11 cellular contexts compared by ENCODE assay signal in the genomic region with DNA sequence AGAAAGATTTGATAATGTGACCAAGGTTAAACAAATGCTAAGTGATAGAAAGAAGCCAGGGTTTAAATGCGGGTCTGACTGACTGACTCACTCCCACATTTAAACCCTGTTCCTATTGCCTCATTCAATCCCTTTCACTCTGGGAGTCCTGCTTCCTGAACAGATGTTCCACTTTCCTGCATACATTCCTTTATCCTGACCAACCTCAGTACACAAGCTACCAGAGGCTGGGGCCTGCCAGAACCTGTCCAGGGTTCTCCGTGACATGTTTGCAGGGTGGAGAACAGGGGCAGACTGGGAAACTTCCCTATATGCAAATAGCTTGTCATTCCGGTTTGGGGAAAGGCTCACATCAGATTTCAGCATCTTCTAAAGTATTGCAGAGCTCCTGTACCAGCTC. TPM values are rescaled to one million over a fixed set of nuclear protein-coding genes. Genes with fewer than 3 reads are reported as not detected.
DNase-seq lines count a peak whose midpoint lies in the region; FAIRE-seq and TF ChIP-seq lines count a peak whose summit lies in the region.
"Had no signal": no experiment of that assay in that cellular context is flagged by ENCODE, and none has a peak within 500 bp of the region (broad histone marks: within the 10 kb centered on the region; RNA-seq: fewer than 3 reads in every experiment).

No MANE protein-coding gene starts in this region.

- DNase-seq in Caco-2 (peak; percentile 86 to 90), M059J (ENCODE audit: low read depth) (peak; percentile 77), astrocyte (ENCODE audit: low read depth) (peak; percentile 95), kidney epithelial cell (ENCODE audit: low read depth) (peak; percentile 82), chondrocyte (ENCODE audit: low spot score) (no peak), NOMO-1 treated with DMSO at 0.1 percent for 48 hours (lab: John Stamatoyannopoulos, UW; ENCODE audit: unreplicated experiment) (no peak)
- DNase-seq in activated naive CD4-positive, alpha-beta T cell treated with anti-CD3 and anti-CD28 coated beads for 36 hours = no peak
- DNase-seq in stimulated activated CD4-positive, alpha-beta T cell treated with anti-CD3 and anti-CD28 coated beads, Interleukin-12 subunit alpha, Interleukin-12 subunit beta, amount 100 ng/mL, for 4 hours = no peak
- DNase-seq: activated gamma-delta T cell treated with Interleukin-2 at 50 U/mL for 16 hours, MV-4-11, occipital lobe had no signal

- no peak for TF ChIP-seq CTCF in Caco-2 (IDR thresholded peaks at IDR 0.05; ENCODE audit: insufficient read depth in 1 of 2, low read depth in 1 of 2, low read length in 1 of 2, severe bottlenecking in 1 of 2, unreplicated experiment in 1 of 2)
- no peak for TF ChIP-seq CTCF in astrocyte (IDR thresholded peaks at IDR 0.05; ENCODE audit: insufficient read depth, low read depth, low read length)
- TF ChIP-seq CTCF in kidney epithelial cell (IDR thresholded peaks at IDR 0.05; ENCODE audit: insufficient read depth, low read length, poor library complexity, severe bottlenecking) = no peak
- TF ChIP-seq CTCF in chondrocyte (IDR thresholded peaks at IDR 0.05) = no peak

- intact Hi-C loops in Caco-2 (cut with micrococcal nuclease; ENCODE audit: unreplicated experiment) = loop anchor here (1.0 kb wide), 2 partner anchors 35 to 70 kb away; partner anchors contain the start of gene TTC12
- intact Hi-C loops in activated naive CD4-positive, alpha-beta T cell treated with anti-CD3 and anti-CD28 coated beads for 36 hours (cut with micrococcal nuclease) = no loop called here

- H3K27ac Mint-ChIP-seq in Caco-2 (ENCODE audit: unreplicated experiment) (no peak overlapping the region), astrocyte (ENCODE audit: unreplicated experiment) (peak overlapping the region; percentile 71), chondrocyte (ENCODE audit: unreplicated experiment) (no peak overlapping the region)
- no peak overlapping the region for H3K27ac Mint-ChIP-seq in activated naive CD4-positive, alpha-beta T cell treated with anti-CD3 and anti-CD28 coated beads for 36 hours

- POLR2A ChIA-PET in Caco-2 (lab: Charles Lee) = interaction anchor here (0.5 to 1.0 kb wide), 2 partner anchors 122 to 341 kb away, joined by 3 read pairs; no protein-coding TSS in a partner anchor

- no peak overlapping the region for H3K27ac ChIP-seq in astrocyte (ENCODE audit: low read depth, low read length)

- no peak overlapping the region for H3K4me3 ChIP-seq in Caco-2 (ENCODE audit: low read depth, low read length)
- no peak overlapping the region for H3K4me3 ChIP-seq in astrocyte (ENCODE audit: insufficient read depth, low read depth, low read length)
- H3K4me3 ChIP-seq in kidney epithelial cell (ENCODE audit: low read depth, low read length) = no peak overlapping the region

- no peaks in the 10 kb centered on the region for H4K20me1 ChIP-seq in astrocyte (ENCODE audit: insufficient read depth, low read length)

- H3K27me3 Mint-ChIP-seq in Caco-2 (ENCODE audit: insufficient read depth, unreplicated experiment) = no peaks in the 10 kb centered on the region
- H3K27me3 Mint-ChIP-seq in astrocyte (ENCODE audit: low read depth, unreplicated experiment) = peaks cover 4% of the 10 kb centered on the region
- peaks cover 3% of the 10 kb centered on the region for H3K27me3 Mint-ChIP-seq in chondrocyte (ENCODE audit: low read depth)
- H3K27me3 Mint-ChIP-seq in activated naive CD4-positive, alpha-beta T cell treated with anti-CD3 and anti-CD28 coated beads for 36 hours (ENCODE audit: low read depth) = peaks cover 6% of the 10 kb centered on the region

- CTCF ChIA-PET in Caco-2 (lab: Charles Lee) = interaction anchor here (0.6 to 1.8 kb wide), 8 partner anchors 12 to 412 kb away, joined by 3 to 7 read pairs (median 3); no protein-coding TSS in a partner anchor
- CTCF ChIA-PET in activated naive CD4-positive, alpha-beta T cell treated with anti-CD3 and anti-CD28 coated beads for 36 hours (lab: Charles Lee) = no interaction called here

- H3K36me3 ChIP-seq in Caco-2 (ENCODE audit: control insufficient read depth, insufficient read depth, low read length) (no peaks in the 10 kb centered on the region), astrocyte (ENCODE audit: insufficient read depth, low read length) (no peaks in the 10 kb centered on the region), kidney epithelial cell (ENCODE audit: control insufficient read depth, insufficient read depth, low read length) (no peaks in the 10 kb centered on the region)

- H3K79me2 ChIP-seq in astrocyte (ENCODE audit: insufficient read depth, low read length) = no peaks in the 10 kb centered on the region

- H3K4me1 ChIP-seq in Caco-2 (peaks cover 15% of the 10 kb centered on the region), astrocyte (ENCODE audit: insufficient read depth, low read length) (peaks cover 10% of the 10 kb centered on the region)

- H3K9me3 Mint-ChIP-seq in Caco-2 (ENCODE audit: unreplicated experiment) = no peaks in the 10 kb centered on the region
- no peaks in the 10 kb centered on the region for H3K9me3 Mint-ChIP-seq in astrocyte (ENCODE audit: unreplicated experiment)
- H3K9me3 Mint-ChIP-seq in chondrocyte (ENCODE audit: low read depth) = peaks cover 3% of the 10 kb centered on the region
- no peaks in the 10 kb centered on the region for H3K9me3 Mint-ChIP-seq in activated naive CD4-positive, alpha-beta T cell treated with anti-CD3 and anti-CD28 coated beads for 36 hours

- H3K4me3 Mint-ChIP-seq in Caco-2 (ENCODE audit: unreplicated experiment) (no peak overlapping the region), astrocyte (ENCODE audit: unreplicated experiment) (no peak overlapping the region), chondrocyte (ENCODE audit: unreplicated experiment) (no peak overlapping the region)
- H3K4me3 Mint-ChIP-seq in activated naive CD4-positive, alpha-beta T cell treated with anti-CD3 and anti-CD28 coated beads for 36 hours = no peak overlapping the region

- no peak overlapping the region for H2AFZ ChIP-seq in astrocyte (ENCODE audit: low read depth, low read length)

- H3K4me1 Mint-ChIP-seq in Caco-2 (ENCODE audit: low read depth, unreplicated experiment) (no peaks in the 10 kb centered on the region), astrocyte (ENCODE audit: low read depth, unreplicated experiment) (peaks cover 13% of the 10 kb centered on the region), chondrocyte (ENCODE audit: low read depth) (peaks cover 6% of the 10 kb centered on the region)
- no peaks in the 10 kb centered on the region for H3K4me1 Mint-ChIP-seq in activated naive CD4-positive, alpha-beta T cell treated with anti-CD3 and anti-CD28 coated beads for 36 hours (ENCODE audit: low read depth)

- no peak overlapping the region for H3K9ac ChIP-seq in astrocyte (ENCODE audit: low read length)

- FAIRE-seq in astrocyte (lab: Jason Lieb, UNC) = peak; percentile 37

- no peaks in the 10 kb centered on the region for H3K27me3 ChIP-seq in Caco-2 (replicated peaks; ENCODE audit: control insufficient read depth, insufficient read depth, low read length)
- H3K27me3 ChIP-seq in astrocyte (ENCODE audit: insufficient read depth, low read length) = peaks cover 15% of the 10 kb centered on the region
- H3K27me3 ChIP-seq in kidney epithelial cell (ENCODE audit: control insufficient read depth, insufficient read depth, low read length) = peaks cover 15% of the 10 kb centered on the region

- no TSS peak for BruUV-seq in Caco-2 (replicated peaks; lab: Mats Ljungman, UMichigan)

- no peaks in the 10 kb centered on the region for H3K36me3 Mint-ChIP-seq in Caco-2 (ENCODE audit: insufficient read depth, unreplicated experiment)
- no peaks in the 10 kb centered on the region for H3K36me3 Mint-ChIP-seq in astrocyte (ENCODE audit: low read depth, unreplicated experiment)
- H3K36me3 Mint-ChIP-seq in chondrocyte (ENCODE audit: low read depth) = no peaks in the 10 kb centered on the region
- peaks cover 12% of the 10 kb centered on the region for H3K36me3 Mint-ChIP-seq in activated naive CD4-positive, alpha-beta T cell treated with anti-CD3 and anti-CD28 coated beads for 36 hours (ENCODE audit: low read depth)

- H3K9me3 ChIP-seq in Caco-2 (no peaks in the 10 kb centered on the region), astrocyte (ENCODE audit: insufficient read depth, low read depth, low read length) (no peaks in the 10 kb centered on the region)

- H3K4me2 ChIP-seq in astrocyte (ENCODE audit: low read length) = peak overlapping the region; percentile 24

RNA-seq across cellular contexts. Expression of gene ANKK1, which starts 3.0 kb away (rescaled TPM):
- total RNA-seq in Caco-2 (2022) (0.11 and 0.16 TPM in 2 replicates), astrocyte (0.19 TPM in 1 of 2 replicates, not detected in the other), kidney epithelial cell (0.50 and 0.75 TPM in 2 replicates), chondrocyte (0.36 TPM in 1 of 3 replicates, not detected in the others)
- total RNA-seq in M059J (2014; rRNA removed; shearing (Covaris generic)) = not detected in 2 replicates
- under 1 TPM in 1 of 2 experiments, not detected in 1; 0.07 TPM for total RNA-seq in activated naive CD4-positive, alpha-beta T cell treated with anti-CD3 and anti-CD28 coated beads for 36 hours
- total RNA-seq: occipital lobe had no signal

Comparison
In these comparisons a context has a peak if more than half of its experiments do, and no peak if none do; other contexts are left out.
1. DNase-seq: peak in Caco-2 (2 of 2), M059J (single experiment), astrocyte (single experiment) and kidney epithelial cell (single experiment); none in chondrocyte (single experiment), activated naive CD4-positive, alpha-beta T cell treated with anti-CD3 and anti-CD28 coated beads for 36 hours (single experiment), NOMO-1 treated with DMSO at 0.1 percent for 48 hours (single experiment) and stimulated activated CD4-positive, alpha-beta T cell treated with anti-CD3 and anti-CD28 coated beads, Interleukin-12 subunit alpha, Interleukin-12 subunit beta, amount 100 ng/mL, for 4 hours (single experiment).